ENCODE assay signal across 2 cellular contexts in genomic region chr1:246012271-246012854, GRCh38.
TF ChIP-seq lines count a peak whose summit lies in the region.

No MANE protein-coding gene starts in this region.

TF ChIP-seq in H1, 55 proteins besides CTCF, POLR2A, EP300 and RAD21 (continued from another document):
- no peak for TF ChIP-seq CBX8 (IDR thresholded peaks at IDR 0.05; ENCODE audit: borderline replicate concordance, low read depth, low read length)
- TF ChIP-seq KDM4A (IDR thresholded peaks at IDR 0.05; ENCODE audit: low read depth, low read length, severe bottlenecking): no peak
- TF ChIP-seq JUND (IDR thresholded peaks at IDR 0.05; ENCODE audit: low read length): no peak
- TF ChIP-seq TEAD4 (IDR thresholded peaks at IDR 0.05; ENCODE audit: low read depth, low read length): no peak
- TF ChIP-seq YY1 (IDR thresholded peaks at IDR 0.05; ENCODE audit: low read depth, low read length): no peak
- no peak for TF ChIP-seq E2F6 (IDR thresholded peaks at IDR 0.05)

TF ChIP-seq in neural cell, 6 proteins besides CTCF, POLR2A, EP300 and RAD21 (continued from another document):
- TF ChIP-seq REST (IDR thresholded peaks at IDR 0.05; ENCODE audit: borderline replicate concordance) (no peak), TAF1 (IDR thresholded peaks at IDR 0.05; ENCODE audit: low read depth) (no peak), SMC3 (conservative IDR thresholded peaks at IDR 0.05; ENCODE audit: poor library complexity) (peak; percentile 86), MXI1 (conservative IDR thresholded peaks at IDR 0.05; ENCODE audit: poor library complexity, severe bottlenecking) (no peak), POLR2AphosphoS5 (IDR thresholded peaks at IDR 0.05) (no peak)
